1 cellular context compared by ENCODE assay signal in the genomic region with DNA sequence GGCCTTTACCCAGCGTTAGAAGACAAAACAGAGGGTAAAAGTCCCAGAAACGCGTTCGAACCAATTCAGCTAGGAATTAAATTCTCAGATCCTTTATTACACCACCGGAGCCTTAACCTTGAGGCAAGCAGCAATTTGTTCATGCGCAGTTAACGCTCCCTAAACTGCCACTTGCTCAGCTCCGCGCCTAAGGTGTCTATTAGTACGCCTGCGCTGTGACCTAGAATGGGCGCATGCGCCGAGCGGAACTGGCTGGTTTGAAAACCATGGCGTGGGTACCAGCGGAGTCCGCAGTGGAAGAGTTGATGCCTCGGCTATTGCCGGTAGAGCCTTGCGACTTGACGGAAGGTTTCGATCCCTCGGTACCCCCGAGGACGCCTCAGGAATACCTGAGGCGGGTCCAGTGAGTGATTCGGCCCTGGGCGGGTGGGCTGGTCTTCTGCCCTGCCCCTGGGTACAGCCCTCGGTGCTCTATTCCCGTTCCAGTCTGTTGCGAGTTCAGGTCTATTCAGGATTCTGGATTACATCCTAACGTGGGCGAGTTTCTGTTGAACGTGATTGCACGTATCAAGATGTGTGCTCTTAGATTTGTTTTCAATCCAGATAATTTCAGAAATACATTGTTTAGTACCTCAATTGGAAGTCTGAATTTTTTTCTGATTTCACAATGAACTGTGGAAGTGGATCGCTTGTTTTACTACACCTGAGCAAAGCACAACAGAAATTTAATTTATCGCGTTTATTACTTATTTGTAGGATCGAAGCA.
TF ChIP-seq lines count a peak whose summit lies in the region.

A gene with protein sequence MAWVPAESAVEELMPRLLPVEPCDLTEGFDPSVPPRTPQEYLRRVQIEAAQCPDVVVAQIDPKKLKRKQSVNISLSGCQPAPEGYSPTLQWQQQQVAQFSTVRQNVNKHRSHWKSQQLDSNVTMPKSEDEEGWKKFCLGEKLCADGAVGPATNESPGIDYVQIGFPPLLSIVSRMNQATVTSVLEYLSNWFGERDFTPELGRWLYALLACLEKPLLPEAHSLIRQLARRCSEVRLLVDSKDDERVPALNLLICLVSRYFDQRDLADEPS (plus strand): TSS at position 251 of the 766 bp plus-strand sequence. CDS start 16 bp downstream, at position 267.

TF ChIP-seq in K562, 482 proteins besides CTCF, POLR2A, EP300 and RAD21 (continued from another document and continues in another):
- TF ChIP-seq, protein P1, sequence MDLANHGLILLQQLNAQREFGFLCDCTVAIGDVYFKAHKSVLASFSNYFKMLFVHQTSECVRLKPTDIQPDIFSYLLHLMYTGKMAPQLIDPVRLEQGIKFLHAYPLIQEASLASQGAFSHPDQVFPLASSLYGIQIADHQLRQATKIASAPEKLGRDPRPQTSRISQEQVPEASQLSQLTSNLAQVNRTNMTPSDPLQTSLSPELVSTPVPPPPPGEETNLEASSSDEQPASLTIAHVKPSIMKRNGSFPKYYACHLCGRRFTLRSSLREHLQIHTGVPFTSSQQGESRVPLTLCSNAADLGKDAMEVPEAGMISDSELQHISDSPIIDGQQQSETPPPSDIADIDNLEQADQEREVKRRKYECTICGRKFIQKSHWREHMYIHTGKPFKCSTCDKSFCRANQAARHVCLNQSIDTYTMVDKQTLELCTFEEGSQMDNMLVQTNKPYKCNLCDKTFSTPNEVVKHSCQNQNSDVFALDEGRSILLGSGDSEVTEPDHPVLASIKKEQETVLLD (IDR thresholded peaks at IDR 0.05) = peak; percentile 92
- TF ChIP-seq ZKSCAN3 (CRISPR knock-in tag; IDR thresholded peaks at IDR 0.05) (no peak), TAF1 (IDR thresholded peaks at IDR 0.05; ENCODE audit: control insufficient read depth, extremely low read depth, insufficient read depth, low read length, severe bottlenecking) (peak; percentile 52), RBFOX2 (IDR thresholded peaks at IDR 0.05; ENCODE audit: low read depth, low read length) (peak; percentile 73), TRIM24 (IDR thresholded peaks at IDR 0.05) (peak in 1 of 2 experiments; percentile 52; a peak in 1 of 4 replicates), FOXM1 (IDR thresholded peaks at IDR 0.05; ENCODE audit: low read depth) (0 out of 2 replicates have a peak, but pooled peaks have one; percentile 9), FOXM1 (CRISPR knock-in tag; IDR thresholded peaks at IDR 0.05; ENCODE audit: low read depth) (no peak), HDAC2 (IDR thresholded peaks at IDR 0.05) (no peak), MEIS2 (IDR thresholded peaks at IDR 0.05; ENCODE audit: partially characterized antibody) (peak; percentile 86), NRF1 (conservative IDR thresholded peaks at IDR 0.05 in 1 of 2, IDR thresholded peaks at IDR 0.05 in 1 of 2) (peak; percentile 97), PML (IDR thresholded peaks at IDR 0.05; ENCODE audit: low read length) (0 out of 2 replicates have a peak, but pooled peaks have one; percentile 1), RNF2 (IDR thresholded peaks at IDR 0.05) (no peak), MGA (IDR thresholded peaks at IDR 0.05) (no peak), GABPA (tag; conservative IDR thresholded peaks at IDR 0.05; ENCODE audit: low read depth) (peak; percentile 55; the same call in 1 of the 2 replicates), BHLHE40 (IDR thresholded peaks at IDR 0.05; ENCODE audit: low read length) (no peak), EGR1 (conservative IDR thresholded peaks at IDR 0.05) (peak; percentile 29; the same call in 1 of the 2 replicates), CHD4 (IDR thresholded peaks at IDR 0.05; ENCODE audit: insufficient read depth, insufficient replicate concordance, low read depth, low read length, poor library complexity, severe bottlenecking) (no peak), TOE1 (IDR thresholded peaks at IDR 0.05; ENCODE audit: borderline replicate concordance) (no peak), TOE1 (CRISPR knock-in tag; IDR thresholded peaks at IDR 0.05; ENCODE audit: borderline replicate concordance, low read depth) (no peak), ASH1L (IDR thresholded peaks at IDR 0.05; ENCODE audit: borderline replicate concordance, low read depth, partially characterized antibody) (no peak), ZNF444 (CRISPR knock-in tag; IDR thresholded peaks at IDR 0.05) (no peak), TFE3 (CRISPR knock-in tag; IDR thresholded peaks at IDR 0.05) (no peak), ZNF561 (CRISPR knock-in tag; conservative IDR thresholded peaks at IDR 0.05) (no peak), CUX1 (CRISPR knock-in tag; IDR thresholded peaks at IDR 0.05) (no peak), ARHGAP35 (IDR thresholded peaks at IDR 0.05; ENCODE audit: partially characterized antibody) (no peak)
- TF ChIP-seq, protein P2, sequence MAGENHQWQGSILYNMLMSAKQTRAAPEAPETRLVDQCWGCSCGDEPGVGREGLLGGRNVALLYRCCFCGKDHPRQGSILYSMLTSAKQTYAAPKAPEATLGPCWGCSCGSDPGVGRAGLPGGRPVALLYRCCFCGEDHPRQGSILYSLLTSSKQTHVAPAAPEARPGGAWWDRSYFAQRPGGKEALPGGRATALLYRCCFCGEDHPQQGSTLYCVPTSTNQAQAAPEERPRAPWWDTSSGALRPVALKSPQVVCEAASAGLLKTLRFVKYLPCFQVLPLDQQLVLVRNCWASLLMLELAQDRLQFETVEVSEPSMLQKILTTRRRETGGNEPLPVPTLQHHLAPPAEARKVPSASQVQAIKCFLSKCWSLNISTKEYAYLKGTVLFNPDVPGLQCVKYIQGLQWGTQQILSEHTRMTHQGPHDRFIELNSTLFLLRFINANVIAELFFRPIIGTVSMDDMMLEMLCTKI (IDR thresholded peaks at IDR 0.05; ENCODE audit: partially characterized antibody) = no peak
